ENCODE assay signal across 14 cellular contexts in genomic region chr16:8852534-8852933, GRCh38. TPM values are rescaled to one million over a fixed set of nuclear protein-coding genes. Genes with fewer than 3 reads are reported as not detected.
DNase-seq lines count a peak whose midpoint lies in the region; ATAC-seq and TF ChIP-seq lines count a peak whose summit lies in the region.
"Had no signal": no experiment of that assay in that cellular context is flagged by ENCODE, and none has a peak within 500 bp of the region (broad histone marks: within the 10 kb centered on the region; RNA-seq: fewer than 3 reads in every experiment).

No MANE protein-coding gene starts in this region.

- TF ChIP-seq CTCF in H9 (conservative IDR thresholded peaks at IDR 0.05), result no peak

- peak overlapping the region in 8 of 11 experiments; percentile 30 to 84 (median 80); a peak in 16 of 22 replicates for H3K27ac ChIP-seq in BLaER1 treated with 17β-estradiol and CSF1 and Interleukin-3, amounts not matched to agents 10 nM and 100 nM
- H3K27ac ChIP-seq in H9 (ENCODE audit: insufficient read length, low read depth, low read length) (no peak overlapping the region), caudate nucleus (ENCODE audit: low read depth, low read length) (peak overlapping the region; percentile 83)
- no peak overlapping the region for H3K27ac ChIP-seq in naive thymus-derived CD4-positive, alpha-beta T cell (ENCODE audit: low read depth, low read length)

- H3K14ac ChIP-seq in H9 (ENCODE audit: insufficient read depth, low read length), result no peak overlapping the region

- no peak overlapping the region for H2BK5ac ChIP-seq in H9 (ENCODE audit: insufficient read length, low read length)

- no peaks in the 10 kb centered on the region; a peak in 1 of 5 replicates for H3K9me3 Mint-ChIP-seq in H9
- H3K9me3 Mint-ChIP-seq in naive thymus-derived CD4-positive, alpha-beta T cell, result peaks cover 0 to 2% (median 0%) of the 10 kb centered on the region in 11 donors
- H3K9me3 Mint-ChIP-seq: CD8-positive, alpha-beta memory T cell had no signal

- H3K4me3 ChIP-seq in BLaER1 treated with 17β-estradiol and CSF1 and Interleukin-3, amounts not matched to agents 10 nM and 100 nM, result no peak overlapping the region
- no peak overlapping the region for H3K4me3 ChIP-seq in naive thymus-derived CD4-positive, alpha-beta T cell (ENCODE audit: low read length)

- H3K9me3 ChIP-seq in BLaER1 treated with 17β-estradiol and CSF1 and Interleukin-3, amounts not matched to agents 10 nM and 100 nM (replicated peaks in 1 of 11), result no peaks in the 10 kb centered on the region
- no peaks in the 10 kb centered on the region for H3K9me3 ChIP-seq in H9 (ENCODE audit: control insufficient read depth, low read depth, low read length)
- H3K9me3 ChIP-seq in naive thymus-derived CD4-positive, alpha-beta T cell (ENCODE audit: control insufficient read depth in 2 of 3, low read length in 3 of 3), result no peaks in the 10 kb centered on the region
- H3K9me3 ChIP-seq: SK-N-SH had no signal

- no peak overlapping the region for H2AFZ ChIP-seq in H9 (ENCODE audit: low read length)

- no peak overlapping the region for H3K23ac ChIP-seq in H9 (ENCODE audit: insufficient read length, low read depth, low read length)

- no peak overlapping the region for H3T11ph ChIP-seq in H9 (ENCODE audit: low read length)

- H3K27ac Mint-ChIP-seq in H9, result peak overlapping the region in 2 of 3 experiments; percentile 92 to 96; a peak in 4 of 7 replicates
- peak overlapping the region in 5 of 9 donors; percentile 7 to 64 (median 36) for H3K27ac Mint-ChIP-seq in naive thymus-derived CD4-positive, alpha-beta T cell

- H4K5ac ChIP-seq in H9 (ENCODE audit: insufficient read length, low read depth, low read length), result no peak overlapping the region

- H3K56ac ChIP-seq in H9 (ENCODE audit: insufficient read length, low read depth, low read length), result no peak overlapping the region

- H2AK5ac ChIP-seq in H9 (ENCODE audit: insufficient read length, low read length), result no peak overlapping the region

- H4K20me1 ChIP-seq in BLaER1 treated with 17β-estradiol and CSF1 and Interleukin-3, amounts not matched to agents 10 nM and 100 nM, result peaks cover 0 to 96% (median 86%) of the 10 kb centered on the region in 11 experiments; a peak in 21 of 22 replicates
- peaks cover 6% of the 10 kb centered on the region for H4K20me1 ChIP-seq in H9 (ENCODE audit: control insufficient read depth, insufficient read depth, insufficient read length)

- no peaks in the 10 kb centered on the region for H3K23me2 ChIP-seq in H9 (ENCODE audit: insufficient read length, low read depth, low read length, poor library complexity, severe bottlenecking)

- intact Hi-C loops in naive thymus-derived CD4-positive, alpha-beta T cell (cut with micrococcal nuclease), result no loop called here

- peaks cover 27 to 33% of the 10 kb centered on the region in 2 experiments for H3K4me1 Mint-ChIP-seq in H9
- H3K4me1 Mint-ChIP-seq in naive thymus-derived CD4-positive, alpha-beta T cell, result peaks cover 10 to 39% (median 21%) of the 10 kb centered on the region in 7 donors

- H3K36me3 Mint-ChIP-seq in H9 (ENCODE audit: insufficient read depth in 1 of 3, low read depth in 3 of 3), result peaks cover 41 to 98% (median 78%) of the 10 kb centered on the region in 3 experiments
- peaks cover 0 to 24% (median 10%) of the 10 kb centered on the region in 5 donors for H3K36me3 Mint-ChIP-seq in naive thymus-derived CD4-positive, alpha-beta T cell

- H3K4me3 Mint-ChIP-seq in H9, result no peak overlapping the region; a peak in 1 of 5 replicates
- no peak overlapping the region for H3K4me3 Mint-ChIP-seq in naive thymus-derived CD4-positive, alpha-beta T cell
- H3K4me3 Mint-ChIP-seq: CD8-positive, alpha-beta memory T cell had no signal

- H2BK120ac ChIP-seq in H9 (ENCODE audit: low read depth, low read length, poor library complexity, severe bottlenecking), result no peak overlapping the region

- DNase-seq in H9, result no peak
- peak in 4 of 61 donors; percentile 24 to 46 (median 31) for DNase-seq in caudate nucleus (lab: John Stamatoyannopoulos, UW)
- no peak for DNase-seq in naive thymus-derived CD4-positive, alpha-beta T cell
- no peak for DNase-seq in activated gamma-delta T cell (lab: John Stamatoyannopoulos, UW)
- DNase-seq in NCI-H510A (lab: John Stamatoyannopoulos, UW), result no peak
- DNase-seq: activated CD4-positive, CD25-positive, alpha-beta regulatory T cell treated with anti-CD3 and anti-CD28 coated beads, Interleukin-2, amount 50 U/mL, for 72 hours; IMR-90; SK-N-SH had no signal

- WGBS in H9 (ENCODE audit: extremely low coverage, insufficient read length, low lambda C conversion rate), result no CpG with 5 or more reads among the region's 8 CpGs

- CTCF ChIA-PET in naive thymus-derived CD4-positive, alpha-beta T cell (lab: Charles Lee), result no interaction called here

- POLR2A ChIA-PET in naive thymus-derived CD4-positive, alpha-beta T cell (lab: Charles Lee), result interaction anchor here (4.2 kb wide), 1 partner anchor 16 kb away, joined by 15 read pairs; the partner anchor contains the start of gene CARHSP1

- H3K79me2 ChIP-seq in H9 (ENCODE audit: insufficient read depth, low read length), result no peaks in the 10 kb centered on the region

- no peak overlapping the region for H3K18ac ChIP-seq in H9 (ENCODE audit: insufficient read length, low read depth, low read length)

- no peak overlapping the region for H3K4ac ChIP-seq in H9 (ENCODE audit: low read depth, low read length)

- no peak overlapping the region for H2BK12ac ChIP-seq in H9 (ENCODE audit: insufficient read length, low read depth, low read length)

- H3K4me2 ChIP-seq in BLaER1 treated with 17β-estradiol and CSF1 and Interleukin-3, amounts not matched to agents 10 nM and 100 nM, result peak overlapping the region in 10 of 11 experiments; percentile 85 to 100 (median 94); a peak in 20 of 22 replicates
- H3K4me2 ChIP-seq in H9 (ENCODE audit: insufficient read depth, insufficient read length, low read length), result no peak overlapping the region
- H3K4me2 ChIP-seq: SK-N-SH had no signal

- no peaks in the 10 kb centered on the region; a peak in 1 of 22 replicates for H3K27me3 ChIP-seq in BLaER1 treated with 17β-estradiol and CSF1 and Interleukin-3, amounts not matched to agents 10 nM and 100 nM
- no peaks in the 10 kb centered on the region for H3K27me3 ChIP-seq in H9 (ENCODE audit: insufficient read depth, low read length)
- no peaks in the 10 kb centered on the region for H3K27me3 ChIP-seq in naive thymus-derived CD4-positive, alpha-beta T cell (ENCODE audit: control insufficient read depth in 2 of 2, insufficient read depth in 2 of 2, low read length in 2 of 2)

- peaks cover 74 to 100% (median 98%) of the 10 kb centered on the region in 10 experiments for H3K4me1 ChIP-seq in BLaER1 treated with 17β-estradiol and CSF1 and Interleukin-3, amounts not matched to agents 10 nM and 100 nM
- H3K4me1 ChIP-seq in H9 (ENCODE audit: insufficient read depth, low read length), result no peaks in the 10 kb centered on the region
- H3K4me1 ChIP-seq in naive thymus-derived CD4-positive, alpha-beta T cell (ENCODE audit: control insufficient read depth in 2 of 2, insufficient read depth in 2 of 2, low read length in 2 of 2), result no peaks in the 10 kb centered on the region

- no peak for ATAC-seq in naive thymus-derived CD4-positive, alpha-beta T cell
- ATAC-seq in GM21737 (IDR thresholded peaks at IDR 0.05; ENCODE audit: unreplicated experiment) (no peak), GM21381 (IDR thresholded peaks at IDR 0.05; ENCODE audit: unreplicated experiment) (no peak)

- no peak overlapping the region for H4K8ac ChIP-seq in H9 (replicated peaks; ENCODE audit: insufficient read length, low read depth, low read length)

- peaks cover 53 to 94% (median 86%) of the 10 kb centered on the region in 11 experiments for H3K36me3 ChIP-seq in BLaER1 treated with 17β-estradiol and CSF1 and Interleukin-3, amounts not matched to agents 10 nM and 100 nM
- H3K36me3 ChIP-seq in naive thymus-derived CD4-positive, alpha-beta T cell (ENCODE audit: control insufficient read depth in 2 of 3, insufficient read depth in 3 of 3, low read length in 3 of 3), result peaks cover 0 to 73% (median 7%) of the 10 kb centered on the region in 3 experiments

- H4K91ac ChIP-seq in H9 (ENCODE audit: insufficient read length, low read depth, low read length), result no peak overlapping the region

- H3K79me1 ChIP-seq in H9 (ENCODE audit: insufficient read depth, low read depth, low read length, poor library complexity, severe bottlenecking), result no peaks in the 10 kb centered on the region

- H3K9ac ChIP-seq in BLaER1 treated with 17β-estradiol and CSF1 and Interleukin-3, amounts not matched to agents 10 nM and 100 nM, result peak overlapping the region in 3 of 11 experiments; percentile 3 to 23 (median 5); a peak in 3 of 22 replicates
- H3K9ac ChIP-seq in H9 (ENCODE audit: extremely low read depth, insufficient read length, low read length), result no peak overlapping the region
- H3K9ac ChIP-seq: SK-N-SH had no signal

- H2BK15ac ChIP-seq in H9 (ENCODE audit: low read depth, low read length), result no peak overlapping the region

- no peaks in the 10 kb centered on the region; the same call in 1 of the 2 replicates for H3K27me3 Mint-ChIP-seq in H9 (ENCODE audit: low read depth)
- no peaks in the 10 kb centered on the region for H3K27me3 Mint-ChIP-seq in naive thymus-derived CD4-positive, alpha-beta T cell

- no peak overlapping the region for H2BK20ac ChIP-seq in H9 (ENCODE audit: low read depth, low read length, poor library complexity, severe bottlenecking)

RNA-seq across cellular contexts. Expression of gene CARHSP1, which starts 16.3 kb away (rescaled TPM):
- 194 and 195 TPM in 2 replicates for total RNA-seq in H9 (2021)
- total RNA-seq in naive thymus-derived CD4-positive, alpha-beta T cell, result 100 to 1,000 TPM in 1 of 5 experiments, 10 to 100 TPM in 4; 29.6 to 123 (median 39.9) TPM
- polyA plus RNA-seq in naive thymus-derived CD4-positive, alpha-beta T cell, result 10 to 100 TPM; 24.9 to 32.7 TPM

RNA-seq across cellular contexts. Expression of gene LITAFD, which starts 29.6 kb away (rescaled TPM):
- not detected in 2 replicates for total RNA-seq in H9 (2021)
- total RNA-seq in naive thymus-derived CD4-positive, alpha-beta T cell, result not detected
- polyA plus RNA-seq in naive thymus-derived CD4-positive, alpha-beta T cell, result not detected
- total RNA-seq: CD8-positive, alpha-beta memory T cell; IMR-90; myocyte had no signal
- polyA plus RNA-seq: adipose tissue; CD8-positive, alpha-beta memory T cell; IMR-90; SK-N-SH had no signal

RNA-seq across cellular contexts. Expression of gene PMM2, which starts 54.9 kb away (rescaled TPM):
- total RNA-seq in H9 (2021), result 79.3 and 82.7 TPM in 2 replicates
- total RNA-seq in naive thymus-derived CD4-positive, alpha-beta T cell, result 10 to 100 TPM; 32.2 to 52.8 (median 41.7) TPM
- polyA plus RNA-seq in naive thymus-derived CD4-positive, alpha-beta T cell, result 10 to 100 TPM; 18.0 to 23.9 TPM

RNA-seq across cellular contexts. Expression of gene TMEM186, which starts 55.1 kb away (rescaled TPM):
- 8.6 and 9.6 TPM in 2 replicates for total RNA-seq in H9 (2021)
- total RNA-seq in naive thymus-derived CD4-positive, alpha-beta T cell, result 10 to 100 TPM in 3 of 5 experiments, 1 to 10 TPM in 2; 3.2 to 16.3 (median 11.3) TPM
- polyA plus RNA-seq in naive thymus-derived CD4-positive, alpha-beta T cell, result 10 to 100 TPM; 15.3 to 20.8 TPM

Comparison
In these comparisons a context has a peak if more than half of its experiments do, and no peak if none do; other contexts are left out.
1. H3K27ac ChIP-seq: peak in BLaER1 treated with 17β-estradiol and CSF1 and Interleukin-3, amounts not matched to agents 10 nM and 100 nM (8 of 11) and caudate nucleus (single experiment); none in H9 (single experiment) and naive thymus-derived CD4-positive, alpha-beta T cell (single experiment).